In the genomic region with DNA sequence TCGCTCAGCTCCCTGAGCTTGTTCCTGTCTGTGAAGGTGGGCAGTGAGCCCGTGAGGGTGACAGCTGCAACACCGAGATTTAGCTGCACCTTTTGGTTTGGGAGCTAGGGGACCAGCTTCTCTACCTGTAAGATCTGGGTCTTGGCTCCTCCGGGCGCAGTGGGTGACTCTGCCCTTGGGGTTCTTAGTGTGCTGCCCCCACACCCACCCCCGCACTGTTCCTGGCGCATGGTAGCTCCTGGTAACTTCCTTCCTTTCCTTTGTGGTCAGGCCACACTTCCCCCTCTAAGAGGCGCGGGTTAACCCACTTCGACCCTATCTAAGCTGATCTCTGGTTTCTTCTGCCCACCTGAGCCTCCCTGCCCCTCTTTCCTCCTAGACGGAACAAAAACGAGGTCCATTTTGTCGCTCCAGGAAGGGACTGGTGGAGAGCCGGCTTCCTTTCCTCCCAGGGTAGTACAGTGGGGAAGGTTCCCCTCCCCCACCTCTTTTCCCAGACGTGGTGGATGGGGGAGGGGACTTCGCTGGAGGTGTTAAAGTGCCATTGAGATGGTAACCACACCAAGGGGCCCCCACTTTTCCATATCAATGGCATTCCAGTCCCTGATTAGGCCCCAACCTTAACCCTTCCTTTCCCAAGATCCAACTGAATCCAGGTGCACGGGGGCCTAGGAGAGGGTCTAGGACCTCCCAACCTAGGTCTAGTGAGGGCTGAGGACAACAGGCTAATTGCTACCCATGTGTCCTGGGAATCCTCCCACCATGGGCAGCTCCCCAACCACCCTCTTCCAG, we compare ENCODE assay signal across 1 cellular context.
TF ChIP-seq lines count a peak whose summit lies in the region.

No MANE protein-coding gene starts in this region.

TF ChIP-seq in K562, 482 proteins besides CTCF, POLR2A, EP300 and RAD21 (continued from another document and continues in another):
- TF ChIP-seq, protein P1, sequence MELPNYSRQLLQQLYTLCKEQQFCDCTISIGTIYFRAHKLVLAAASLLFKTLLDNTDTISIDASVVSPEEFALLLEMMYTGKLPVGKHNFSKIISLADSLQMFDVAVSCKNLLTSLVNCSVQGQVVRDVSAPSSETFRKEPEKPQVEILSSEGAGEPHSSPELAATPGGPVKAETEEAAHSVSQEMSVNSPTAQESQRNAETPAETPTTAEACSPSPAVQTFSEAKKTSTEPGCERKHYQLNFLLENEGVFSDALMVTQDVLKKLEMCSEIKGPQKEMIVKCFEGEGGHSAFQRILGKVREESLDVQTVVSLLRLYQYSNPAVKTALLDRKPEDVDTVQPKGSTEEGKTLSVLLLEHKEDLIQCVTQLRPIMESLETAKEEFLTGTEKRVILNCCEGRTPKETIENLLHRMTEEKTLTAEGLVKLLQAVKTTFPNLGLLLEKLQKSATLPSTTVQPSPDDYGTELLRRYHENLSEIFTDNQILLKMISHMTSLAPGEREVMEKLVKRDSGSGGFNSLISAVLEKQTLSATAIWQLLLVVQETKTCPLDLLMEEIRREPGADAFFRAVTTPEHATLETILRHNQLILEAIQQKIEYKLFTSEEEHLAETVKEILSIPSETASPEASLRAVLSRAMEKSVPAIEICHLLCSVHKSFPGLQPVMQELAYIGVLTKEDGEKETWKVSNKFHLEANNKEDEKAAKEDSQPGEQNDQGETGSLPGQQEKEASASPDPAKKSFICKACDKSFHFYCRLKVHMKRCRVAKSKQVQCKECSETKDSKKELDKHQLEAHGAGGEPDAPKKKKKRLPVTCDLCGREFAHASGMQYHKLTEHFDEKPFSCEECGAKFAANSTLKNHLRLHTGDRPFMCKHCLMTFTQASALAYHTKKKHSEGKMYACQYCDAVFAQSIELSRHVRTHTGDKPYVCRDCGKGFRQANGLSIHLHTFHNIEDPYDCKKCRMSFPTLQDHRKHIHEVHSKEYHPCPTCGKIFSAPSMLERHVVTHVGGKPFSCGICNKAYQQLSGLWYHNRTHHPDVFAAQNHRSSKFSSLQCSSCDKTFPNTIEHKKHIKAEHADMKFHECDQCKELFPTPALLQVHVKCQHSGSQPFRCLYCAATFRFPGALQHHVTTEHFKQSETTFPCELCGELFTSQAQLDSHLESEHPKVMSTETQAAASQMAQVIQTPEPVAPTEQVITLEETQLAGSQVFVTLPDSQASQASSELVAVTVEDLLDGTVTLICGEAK (IDR thresholded peaks at IDR 0.05) = peak; percentile 88
- TF ChIP-seq, protein P1 (CRISPR knock-in tag; IDR thresholded peaks at IDR 0.05) = no peak
- TF ChIP-seq ZNF24 (IDR thresholded peaks at IDR 0.05) = peak; percentile 43; the same call in 1 of the 2 replicates
- TF ChIP-seq, protein P2, sequence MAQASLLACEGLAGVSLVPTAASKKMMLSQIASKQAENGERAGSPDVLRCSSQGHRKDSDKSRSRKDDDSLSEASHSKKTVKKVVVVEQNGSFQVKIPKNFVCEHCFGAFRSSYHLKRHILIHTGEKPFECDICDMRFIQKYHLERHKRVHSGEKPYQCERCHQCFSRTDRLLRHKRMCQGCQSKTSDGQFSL (CRISPR knock-in tag; IDR thresholded peaks at IDR 0.05) = no peak; the same call in 1 of the 2 replicates
- TF ChIP-seq, protein P2 (tag; IDR thresholded peaks at IDR 0.05) = 0 out of 4 replicates have a peak, but pooled peaks of 1 of the 2 experiments have one; percentile 9
- peak; percentile 75 for TF ChIP-seq SMARCA4 (IDR thresholded peaks at IDR 0.05)
- TF ChIP-seq SMAD2 (IDR thresholded peaks at IDR 0.05; ENCODE audit: low read depth, low read length) = no peak
- TF ChIP-seq MAZ (CRISPR knock-in tag; conservative IDR thresholded peaks at IDR 0.05 in 1 of 2, IDR thresholded peaks at IDR 0.05 in 1 of 2) = peak; percentile 46 to 66; a peak in 2 of 4 replicates
- peak; percentile 38 to 43; a peak in 1 of 4 replicates for TF ChIP-seq ARNT (IDR thresholded peaks at IDR 0.05)
- no peak for TF ChIP-seq SP2 (IDR thresholded peaks at IDR 0.05; ENCODE audit: extremely low read depth, low read depth, low read length, poor library complexity, severe bottlenecking)
- peak in 1 of 2 experiments; percentile 54; a peak in 2 of 4 replicates for TF ChIP-seq KDM1A (IDR thresholded peaks at IDR 0.05)
- peak; percentile 47; the same call in 1 of the 2 replicates for TF ChIP-seq SUPT5H (IDR thresholded peaks at IDR 0.05)
- no peak for TF ChIP-seq HMG20B (CRISPR knock-in tag; IDR thresholded peaks at IDR 0.05)
- TF ChIP-seq, protein P3, sequence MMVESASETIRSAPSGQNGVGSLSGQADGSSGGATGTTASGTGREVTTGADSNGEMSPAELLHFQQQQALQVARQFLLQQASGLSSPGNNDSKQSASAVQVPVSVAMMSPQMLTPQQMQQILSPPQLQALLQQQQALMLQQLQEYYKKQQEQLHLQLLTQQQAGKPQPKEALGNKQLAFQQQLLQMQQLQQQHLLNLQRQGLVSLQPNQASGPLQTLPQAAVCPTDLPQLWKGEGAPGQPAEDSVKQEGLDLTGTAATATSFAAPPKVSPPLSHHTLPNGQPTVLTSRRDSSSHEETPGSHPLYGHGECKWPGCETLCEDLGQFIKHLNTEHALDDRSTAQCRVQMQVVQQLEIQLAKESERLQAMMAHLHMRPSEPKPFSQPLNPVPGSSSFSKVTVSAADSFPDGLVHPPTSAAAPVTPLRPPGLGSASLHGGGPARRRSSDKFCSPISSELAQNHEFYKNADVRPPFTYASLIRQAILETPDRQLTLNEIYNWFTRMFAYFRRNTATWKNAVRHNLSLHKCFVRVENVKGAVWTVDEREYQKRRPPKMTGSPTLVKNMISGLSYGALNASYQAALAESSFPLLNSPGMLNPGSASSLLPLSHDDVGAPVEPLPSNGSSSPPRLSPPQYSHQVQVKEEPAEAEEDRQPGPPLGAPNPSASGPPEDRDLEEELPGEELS (CRISPR knock-in tag; IDR thresholded peaks at IDR 0.05; ENCODE audit: borderline replicate concordance) = no peak
- TF ChIP-seq, protein P4, sequence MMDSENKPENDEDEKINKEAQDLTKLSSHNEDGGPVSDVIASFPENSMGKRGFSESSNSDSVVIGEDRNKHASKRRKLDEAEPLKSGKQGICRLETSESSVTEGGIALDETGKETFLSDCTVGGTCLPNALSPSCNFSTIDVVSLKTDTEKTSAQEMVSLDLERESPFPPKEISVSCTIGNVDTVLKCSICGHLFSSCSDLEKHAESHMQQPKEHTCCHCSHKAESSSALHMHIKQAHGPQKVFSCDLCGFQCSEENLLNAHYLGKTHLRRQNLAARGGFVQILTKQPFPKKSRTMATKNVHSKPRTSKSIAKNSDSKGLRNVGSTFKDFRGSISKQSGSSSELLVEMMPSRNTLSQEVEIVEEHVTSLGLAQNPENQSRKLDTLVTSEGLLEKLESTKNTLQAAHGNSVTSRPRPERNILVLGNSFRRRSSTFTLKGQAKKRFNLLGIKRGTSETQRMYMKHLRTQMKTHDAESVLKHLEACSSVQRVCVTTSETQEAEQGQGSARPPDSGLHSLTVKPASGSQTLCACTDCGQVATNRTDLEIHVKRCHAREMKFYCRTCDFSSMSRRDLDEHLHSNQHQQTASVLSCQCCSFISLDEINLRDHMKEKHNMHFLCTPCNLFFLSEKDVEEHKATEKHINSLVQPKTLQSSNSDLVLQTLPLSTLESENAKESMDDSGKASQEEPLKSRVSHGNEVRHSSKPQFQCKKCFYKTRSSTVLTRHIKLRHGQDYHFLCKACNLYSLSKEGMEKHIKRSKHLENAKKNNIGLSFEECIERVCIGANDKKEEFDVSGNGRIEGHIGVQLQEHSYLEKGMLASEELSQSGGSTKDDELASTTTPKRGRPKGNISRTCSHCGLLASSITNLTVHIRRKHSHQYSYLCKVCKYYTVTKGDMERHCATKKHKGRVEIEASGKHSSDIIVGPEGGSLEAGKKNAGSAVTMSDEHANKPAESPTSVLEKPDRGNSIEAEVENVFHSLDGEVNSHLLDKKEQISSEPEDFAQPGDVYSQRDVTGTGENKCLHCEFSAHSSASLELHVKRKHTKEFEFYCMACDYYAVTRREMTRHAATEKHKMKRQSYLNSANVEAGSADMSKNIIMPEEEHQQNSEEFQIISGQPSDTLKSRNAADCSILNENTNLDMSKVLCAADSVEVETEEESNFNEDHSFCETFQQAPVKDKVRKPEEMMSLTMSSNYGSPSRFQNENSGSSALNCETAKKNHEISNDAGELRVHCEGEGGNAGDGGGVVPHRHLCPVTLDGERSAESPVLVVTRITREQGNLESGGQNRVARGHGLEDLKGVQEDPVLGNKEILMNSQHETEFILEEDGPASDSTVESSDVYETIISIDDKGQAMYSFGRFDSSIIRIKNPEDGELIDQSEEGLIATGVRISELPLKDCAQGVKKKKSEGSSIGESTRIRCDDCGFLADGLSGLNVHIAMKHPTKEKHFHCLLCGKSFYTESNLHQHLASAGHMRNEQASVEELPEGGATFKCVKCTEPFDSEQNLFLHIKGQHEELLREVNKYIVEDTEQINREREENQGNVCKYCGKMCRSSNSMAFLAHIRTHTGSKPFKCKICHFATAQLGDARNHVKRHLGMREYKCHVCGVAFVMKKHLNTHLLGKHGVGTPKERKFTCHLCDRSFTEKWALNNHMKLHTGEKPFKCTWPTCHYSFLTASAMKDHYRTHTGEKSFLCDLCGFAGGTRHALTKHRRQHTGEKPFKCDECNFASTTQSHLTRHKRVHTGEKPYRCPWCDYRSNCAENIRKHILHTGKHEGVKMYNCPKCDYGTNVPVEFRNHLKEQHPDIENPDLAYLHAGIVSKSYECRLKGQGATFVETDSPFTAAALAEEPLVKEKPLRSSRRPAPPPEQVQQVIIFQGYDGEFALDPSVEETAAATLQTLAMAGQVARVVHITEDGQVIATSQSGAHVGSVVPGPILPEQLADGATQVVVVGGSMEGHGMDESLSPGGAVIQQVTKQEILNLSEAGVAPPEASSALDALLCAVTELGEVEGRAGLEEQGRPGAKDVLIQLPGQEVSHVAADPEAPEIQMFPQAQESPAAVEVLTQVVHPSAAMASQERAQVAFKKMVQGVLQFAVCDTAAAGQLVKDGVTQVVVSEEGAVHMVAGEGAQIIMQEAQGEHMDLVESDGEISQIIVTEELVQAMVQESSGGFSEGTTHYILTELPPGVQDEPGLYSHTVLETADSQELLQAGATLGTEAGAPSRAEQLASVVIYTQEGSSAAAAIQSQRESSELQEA (IDR thresholded peaks at IDR 0.05; ENCODE audit: low read depth) = no peak
- TF ChIP-seq ZNF589 (CRISPR knock-in tag; IDR thresholded peaks at IDR 0.05; ENCODE audit: low read depth) = no peak
- TF ChIP-seq, protein P5, sequence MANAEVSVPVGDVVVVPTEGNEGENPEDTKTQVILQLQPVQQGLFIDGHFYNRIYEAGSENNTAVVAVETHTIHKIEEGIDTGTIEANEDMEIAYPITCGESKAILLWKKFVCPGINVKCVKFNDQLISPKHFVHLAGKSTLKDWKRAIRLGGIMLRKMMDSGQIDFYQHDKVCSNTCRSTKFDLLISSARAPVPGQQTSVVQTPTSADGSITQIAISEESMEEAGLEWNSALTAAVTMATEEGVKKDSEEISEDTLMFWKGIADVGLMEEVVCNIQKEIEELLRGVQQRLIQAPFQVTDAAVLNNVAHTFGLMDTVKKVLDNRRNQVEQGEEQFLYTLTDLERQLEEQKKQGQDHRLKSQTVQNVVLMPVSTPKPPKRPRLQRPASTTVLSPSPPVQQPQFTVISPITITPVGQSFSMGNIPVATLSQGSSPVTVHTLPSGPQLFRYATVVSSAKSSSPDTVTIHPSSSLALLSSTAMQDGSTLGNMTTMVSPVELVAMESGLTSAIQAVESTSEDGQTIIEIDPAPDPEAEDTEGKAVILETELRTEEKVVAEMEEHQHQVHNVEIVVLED (CRISPR knock-in tag; IDR thresholded peaks at IDR 0.05) = no peak
- no peak for TF ChIP-seq ERF (CRISPR knock-in tag; IDR thresholded peaks at IDR 0.05)
- TF ChIP-seq MYNN (IDR thresholded peaks at IDR 0.05) = peak; percentile 68
- no peak for TF ChIP-seq MYNN (CRISPR knock-in tag; IDR thresholded peaks at IDR 0.05)
- TF ChIP-seq SMARCA5 (IDR thresholded peaks at IDR 0.05) = 0 out of 2 replicates have a peak, but pooled peaks have one; percentile 16
- no peak for TF ChIP-seq ZKSCAN8 (CRISPR knock-in tag; IDR thresholded peaks at IDR 0.05)
- TF ChIP-seq NONO (IDR thresholded peaks at IDR 0.05; ENCODE audit: low read depth in 2 of 2, low read length in 1 of 2) = no peak
- no peak for TF ChIP-seq ZNF436 (CRISPR knock-in tag; IDR thresholded peaks at IDR 0.05)
- no peak for TF ChIP-seq ZNF217 (CRISPR knock-in tag; IDR thresholded peaks at IDR 0.05)
- peak; percentile 71; the same call in 1 of the 2 replicates for TF ChIP-seq SMAD4 (CRISPR knock-in tag; conservative IDR thresholded peaks at IDR 0.05)
